7 cellular contexts compared by ENCODE assay signal in the genomic region with DNA sequence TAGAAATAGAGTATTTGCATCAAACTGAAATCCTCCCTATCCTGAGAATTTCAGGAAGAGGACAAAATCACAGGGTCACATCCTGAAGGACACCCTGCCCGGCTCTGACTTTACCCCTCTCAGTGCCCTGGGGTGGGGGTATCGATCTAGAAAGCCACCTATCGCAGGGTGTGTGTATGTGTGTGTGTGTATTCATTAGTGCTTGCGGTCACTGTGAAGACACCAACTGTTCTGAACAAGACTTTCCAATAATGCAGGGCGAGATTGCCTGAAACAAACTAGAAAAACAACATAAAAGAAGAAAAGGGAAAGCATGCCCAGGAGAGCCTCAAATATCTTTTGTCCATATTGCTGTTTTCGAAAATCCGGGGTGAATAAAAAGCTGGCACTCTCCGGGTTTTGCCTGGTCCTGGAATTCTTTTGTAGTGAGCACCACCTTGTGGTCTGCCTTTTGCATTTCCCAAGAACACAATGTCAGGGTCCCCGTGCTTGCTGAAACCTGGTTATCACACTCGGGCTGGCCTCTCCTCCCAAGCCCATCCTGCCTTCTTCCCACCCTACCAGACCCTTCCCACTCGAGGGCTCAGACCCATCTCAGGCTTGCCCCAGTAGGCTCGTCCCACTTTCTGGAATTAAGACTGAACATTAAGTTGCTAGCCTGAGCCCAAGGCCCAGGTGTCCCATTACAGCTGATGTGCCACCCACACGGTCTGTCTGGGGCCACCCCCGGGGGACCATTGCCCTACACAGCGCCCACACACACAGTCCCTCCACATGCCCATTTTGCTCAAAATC. TPM values are rescaled to one million over a fixed set of nuclear protein-coding genes. Genes with fewer than 3 reads are reported as not detected.
A peak's percentile ranks its signal among the peaks of the same experiment; 100 is the strongest.
DNase-seq lines count a peak whose midpoint lies in the region; ATAC-seq and TF ChIP-seq lines count a peak whose summit lies in the region.

No MANE protein-coding gene starts in this region.

- no peaks in the 10 kb centered on the region for H3K36me3 ChIP-seq in RWPE2 (ENCODE audit: low read depth)

- ATAC-seq in RWPE2 (ENCODE audit: low read depth) (peak; percentile 82; the same call in 2 of the 3 replicates), GM19463 (IDR thresholded peaks at IDR 0.05; ENCODE audit: unreplicated experiment) (no peak)

- no peaks in the 10 kb centered on the region for H3K4me1 ChIP-seq in RWPE2 (ENCODE audit: insufficient read depth, poor library complexity, severe bottlenecking)

- in situ Hi-C loops in G401 (cut with HindIII; ENCODE audit: low sequenced_read_pairs) = no loop called here

- H3K4me3 ChIP-seq in LNCaP clone FGC (ENCODE audit: low read depth, low read length) = no peak overlapping the region
- H3K4me3 ChIP-seq in RWPE2 (ENCODE audit: severe bottlenecking) = no peak overlapping the region

- no peaks in the 10 kb centered on the region for H3K27me3 ChIP-seq in RWPE2 (ENCODE audit: insufficient read depth, poor library complexity, severe bottlenecking)

- DNase-seq in G401 (ENCODE audit: low spot score) (peak; percentile 76), LNCaP clone FGC (ENCODE audit: low read depth) (peak; percentile 56), RWPE2 (ENCODE audit: low spot score) (no peak), erythroblast (lab: John Stamatoyannopoulos, UW) (peak; percentile 22 to 32), mucosa of gallbladder (ENCODE audit: low spot score) (peak; percentile 60)
- no peak for DNase-seq in activated CD8-positive, alpha-beta memory T cell treated with anti-CD3 and anti-CD28 coated beads, Interleukin-2, amount 50 U/mL, for 48 hours

- TF ChIP-seq POLR2A in erythroblast (IDR thresholded peaks at IDR 0.05; ENCODE audit: low read length) = no peak

- TF ChIP-seq CTCF in LNCaP clone FGC (IDR thresholded peaks at IDR 0.05; ENCODE audit: control insufficient read depth, extremely low read depth, insufficient read depth) (peak; percentile 71), RWPE2 (IDR thresholded peaks at IDR 0.05; ENCODE audit: poor library complexity, severe bottlenecking) (peak; percentile 75)

- no peaks in the 10 kb centered on the region for H3K9me3 ChIP-seq in RWPE2 (ENCODE audit: severe bottlenecking)

- no peak overlapping the region for H3K27ac ChIP-seq in RWPE2 (ENCODE audit: poor library complexity, severe bottlenecking)

RNA-seq across cellular contexts. Expression of gene COPS8, which starts 25.0 kb away (rescaled TPM):
- total RNA-seq in G401 (2014; rRNA removed; shearing (Covaris generic)) = 151 and 175 TPM in 2 replicates
- total RNA-seq in mucosa of gallbladder = 48.1 TPM

Comparison
In these comparisons a context has a peak if more than half of its experiments do, and no peak if none do; other contexts are left out.
1. DNase-seq: peak in G401 (single experiment), LNCaP clone FGC (single experiment), erythroblast (2 of 2) and mucosa of gallbladder (single experiment); none in RWPE2 (single experiment) and activated CD8-positive, alpha-beta memory T cell treated with anti-CD3 and anti-CD28 coated beads, Interleukin-2, amount 50 U/mL, for 48 hours (single experiment).